15 cellular contexts compared by ENCODE assay signal in the genomic region with DNA sequence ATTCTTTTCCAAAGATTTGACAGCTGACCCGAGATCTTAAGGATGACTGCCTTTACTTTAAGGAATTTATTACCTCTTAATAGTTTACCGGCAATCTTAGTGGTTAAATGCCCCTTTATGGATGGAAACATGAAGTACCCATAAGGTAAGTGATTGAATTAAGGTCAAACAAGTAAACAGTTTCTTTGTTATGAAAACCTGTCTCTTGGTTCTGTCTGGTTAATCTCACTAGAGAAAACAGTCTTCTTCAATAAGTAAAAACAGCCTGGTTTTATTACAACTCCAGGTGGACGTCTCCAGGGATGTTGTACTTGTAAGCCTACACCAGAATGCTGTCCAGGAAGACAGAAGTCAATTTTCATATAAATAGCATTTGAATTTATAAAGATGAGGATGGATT.
DNase-seq lines count a peak whose midpoint lies in the region; TF ChIP-seq lines count a peak whose summit lies in the region.
"Had no signal": no experiment of that assay in that cellular context is flagged by ENCODE, and none has a peak within 500 bp of the region (broad histone marks: within the 10 kb centered on the region; RNA-seq: fewer than 3 reads in every experiment).

No MANE protein-coding gene starts in this region.

- H3K27me3 Mint-ChIP-seq in type B pancreatic cell = peaks cover 3% of the 10 kb centered on the region
- H3K27me3 Mint-ChIP-seq: CD4-positive, alpha-beta memory T cell had no signal

- H3K9me3 ChIP-seq in muscle layer of colon (ENCODE audit: low read length) = no peaks in the 10 kb centered on the region
- H3K9me3 ChIP-seq in sigmoid colon = no peaks in the 10 kb centered on the region
- H3K9me3 ChIP-seq in left ventricle myocardium inferior (replicated peaks) = no peaks in the 10 kb centered on the region
- H3K9me3 ChIP-seq: BLaER1 had no signal

- no peaks in the 10 kb centered on the region for H3K36me3 ChIP-seq in muscle layer of colon (ENCODE audit: insufficient read depth, low read length)
- no peaks in the 10 kb centered on the region for H3K36me3 ChIP-seq in sigmoid colon
- no peaks in the 10 kb centered on the region for H3K36me3 ChIP-seq in left ventricle myocardium inferior
- H3K36me3 ChIP-seq: BLaER1 had no signal

- WGBS in sigmoid colon, 2 donors = 22 to 44% methylated on average over 3 of the region's 3 CpGs

- no peak overlapping the region for H3K9ac ChIP-seq in muscle layer of colon (ENCODE audit: low read length)
- H3K9ac ChIP-seq: BLaER1 had no signal

- H3K4me1 ChIP-seq in muscle layer of colon (ENCODE audit: insufficient read depth, low read length) (peaks cover 37% of the 10 kb centered on the region), sigmoid colon (peaks cover 2 to 51% (median 23%) of the 10 kb centered on the region in 4 donors), left ventricle myocardium inferior (no peaks in the 10 kb centered on the region)
- H3K4me1 ChIP-seq: BLaER1 had no signal

- no peaks in the 10 kb centered on the region for H3K27me3 ChIP-seq in muscle layer of colon (ENCODE audit: control insufficient read depth in 1 of 2, insufficient read depth in 2 of 2, low read length in 2 of 2)
- no peaks in the 10 kb centered on the region for H3K27me3 ChIP-seq in sigmoid colon
- no peaks in the 10 kb centered on the region for H3K27me3 ChIP-seq in left ventricle myocardium inferior (ENCODE audit: low read depth)
- H3K27me3 ChIP-seq: BLaER1 had no signal

- H3K27ac Mint-ChIP-seq in type B pancreatic cell = no peak overlapping the region
- H3K27ac Mint-ChIP-seq: CD14-positive monocyte, H9 had no signal

- TF ChIP-seq EP300 in sigmoid colon (IDR thresholded peaks at IDR 0.05) = peak in 2 of 4 donors; percentile 33 to 65

- H3K4me3 ChIP-seq in muscle layer of colon (ENCODE audit: low read depth in 1 of 2, low read length in 2 of 2) (no peak overlapping the region), sigmoid colon (no peak overlapping the region), left ventricle myocardium inferior (no peak overlapping the region)
- H3K4me3 ChIP-seq: BLaER1 had no signal

- H3K27ac ChIP-seq in muscle layer of colon (ENCODE audit: low read depth, low read length) (peak overlapping the region; percentile 59), sigmoid colon (peak overlapping the region in 3 of 4 donors; percentile 58 to 64 (median 59)), left ventricle myocardium inferior (replicated peaks) (no peak overlapping the region)
- H3K27ac ChIP-seq: BLaER1 had no signal

- no peaks in the 10 kb centered on the region for H3K36me3 Mint-ChIP-seq in type B pancreatic cell
- H3K36me3 Mint-ChIP-seq: CD14-positive monocyte had no signal

- intact Hi-C loops in sigmoid colon (cut with DNase I) = no loop called here
- intact Hi-C loops in left ventricle myocardium inferior (cut with micrococcal nuclease) = no loop called here

- no peak overlapping the region for H3K4me3 Mint-ChIP-seq in type B pancreatic cell
- H3K4me3 Mint-ChIP-seq: CD14-positive monocyte; CD4-positive, alpha-beta memory T cell; H9 had no signal

- DNase-seq in G401 (ENCODE audit: low spot score) (peak; percentile 33), cerebellar cortex (ENCODE audit: low spot score) (peak; percentile 60), sigmoid colon (no peak), left ventricle myocardium inferior (no peak), SKM-1 treated with dmso at 0.1 percent for 144 hours (lab: John Stamatoyannopoulos, UW; ENCODE audit: unreplicated experiment) (no peak), type B pancreatic cell (ENCODE audit: extremely low spot score, unreplicated experiment) (no peak)
- DNase-seq: 8988T; CD4-positive, alpha-beta memory T cell; DMS153; DMS79; GF-D8; H9 had no signal

- in situ Hi-C loops in G401 (cut with HindIII; ENCODE audit: low sequenced_read_pairs) = no loop called here

- no peak for TF ChIP-seq POLR2A in sigmoid colon (IDR thresholded peaks at IDR 0.05)

- H3K9me3 Mint-ChIP-seq in type B pancreatic cell = peaks cover 4% of the 10 kb centered on the region
- H3K9me3 Mint-ChIP-seq: H9 had no signal

- no peak for TF ChIP-seq CTCF in sigmoid colon (IDR thresholded peaks at IDR 0.05)
- TF ChIP-seq CTCF in left ventricle myocardium inferior (IDR thresholded peaks at IDR 0.05; ENCODE audit: borderline replicate concordance) = no peak
- TF ChIP-seq CTCF in type B pancreatic cell (conservative IDR thresholded peaks at IDR 0.05) = no peak

- peaks cover 15% of the 10 kb centered on the region for H3K4me1 Mint-ChIP-seq in type B pancreatic cell (ENCODE audit: unreplicated experiment)
- H3K4me1 Mint-ChIP-seq: CD14-positive monocyte had no signal

Comparison
In these comparisons a context has a peak if more than half of its experiments do, and no peak if none do; other contexts are left out.
1. DNase-seq: peak in G401 (single experiment) and cerebellar cortex (single experiment); none in sigmoid colon (single experiment), left ventricle myocardium inferior (single experiment), SKM-1 treated with dmso at 0.1 percent for 144 hours (single experiment) and type B pancreatic cell (single experiment).